7 cellular contexts compared by ENCODE assay signal in genomic region chr19:2610637-2611482, GRCh38.
A peak's percentile ranks its signal among the peaks of the same experiment; 100 is the strongest.
DNase-seq lines count a peak whose midpoint lies in the region; ATAC-seq, FAIRE-seq and TF ChIP-seq lines count a peak whose summit lies in the region.

No MANE protein-coding gene starts in this region.

- no peak overlapping the region for H2AK5ac ChIP-seq in H1 (ENCODE audit: low read depth, low read length)

- peak overlapping the region; percentile 56 for H3K4me3 Mint-ChIP-seq in mesothelial cell of epicardium

- H4K20me1 ChIP-seq in H1 (replicated peaks in 1 of 2; ENCODE audit: control insufficient read depth in 1 of 2, insufficient read depth in 2 of 2, low read length in 2 of 2), result peaks cover 0 to 2% of the 10 kb centered on the region in 2 experiments

- TF ChIP-seq CTCF in GM10266 (IDR thresholded peaks at IDR 0.05; ENCODE audit: control insufficient read depth, insufficient read depth, low read depth, missing control alignments), result peak; percentile 98
- TF ChIP-seq CTCF in H1 (IDR thresholded peaks at IDR 0.05; ENCODE audit: control extremely low read depth in 1 of 3, insufficient read depth in 1 of 3, low read depth in 1 of 3, low read length in 3 of 3), result peak; percentile 90 to 98 (median 96)
- peak; percentile 98 for TF ChIP-seq CTCF in mesothelial cell of epicardium (IDR thresholded peaks at IDR 0.05; ENCODE audit: unreplicated experiment)

- H3K27me3 ChIP-seq in H1 (replicated peaks in 1 of 4; ENCODE audit: control insufficient read depth in 3 of 4, extremely low read depth in 1 of 4, insufficient read depth in 3 of 4, low read length in 3 of 4), result peaks cover 0 to 9% (median 2%) of the 10 kb centered on the region in 4 experiments; a peak in 1 of 7 replicates

- peak; percentile 98 to 99 for TF ChIP-seq RAD21 in H1 (IDR thresholded peaks at IDR 0.05 in 1 of 2, conservative IDR thresholded peaks at IDR 0.05 in 1 of 2; ENCODE audit: low read depth in 2 of 2, low read length in 2 of 2)

- H4K8ac ChIP-seq in H1 (ENCODE audit: extremely low read depth, insufficient read depth, low read length), result 0 out of 2 replicates have a peak overlapping the region, but pooled peaks have one; percentile 87

- 25% methylated on average over 35 of the region's 46 CpGs; no CpG with 5 or more reads in 1 of the 2 experiments for WGBS in H1 (ENCODE audit: extremely low coverage in 1 of 2, insufficient coverage in 1 of 2, insufficient read length in 1 of 2, insufficient replicate concordance in 2 of 2, low coverage in 1 of 2, low lambda C conversion rate in 2 of 2, missing lambda C conversion rate in 1 of 2), 2 experiments

- H3K9me3 Mint-ChIP-seq in mesothelial cell of epicardium, result no peaks in the 10 kb centered on the region

- POLR2A ChIA-PET in H1 (lab: Charles Lee; ENCODE audit: partially characterized antibody), result interaction anchor here (0.5 to 12.5 kb wide), 9 partner anchors 8 to 550 kb away, joined by 3 to 135 read pairs (median 4); partner anchors contain the start of gene GADD45B

- no peak overlapping the region for H2BK120ac ChIP-seq in H1 (replicated peaks; ENCODE audit: low read depth, low read length)

- peak overlapping the region; percentile 7 to 86; a peak in 3 of 4 replicates for H3K4me2 ChIP-seq in H1 (ENCODE audit: insufficient read depth in 1 of 2, low read depth in 2 of 2, low read length in 2 of 2)

- H3K9ac ChIP-seq in H1 (replicated peaks in 1 of 4; ENCODE audit: extremely low read depth in 1 of 4, low read depth in 3 of 4, low read length in 3 of 4), result no peak overlapping the region

- DNase-seq in GM10266 (ENCODE audit: extremely low spot score) (no peak), NCI-H526 treated with DMSO at 0.1 percent for 48 hours (lab: John Stamatoyannopoulos, UW) (peak; percentile 15), H1 (ENCODE audit: low read depth in 1 of 2, low spot score in 2 of 2) (peak; percentile 80 to 98), mesothelial cell of epicardium (ENCODE audit: low spot score in 2 of 2, unreplicated experiment in 2 of 2) (peak; percentile 84 to 98)
- DNase-seq in activated CD8-positive, alpha-beta memory T cell treated with anti-CD3 and anti-CD28 coated beads for 48 hours (ENCODE audit: low read depth in 2 of 3, low spot score in 2 of 3), result peak; percentile 66 to 89 (median 88)
- peak; percentile 88 for DNase-seq in stimulated activated CD8-positive, alpha-beta memory T cell treated with anti-CD3 and anti-CD28 coated beads, Interleukin-15, amount 100 ng/mL, for 1 hour (ENCODE audit: low read depth)

- H3K36me3 ChIP-seq in H1 (ENCODE audit: control insufficient read depth in 2 of 4, insufficient read depth in 4 of 4, low read length in 3 of 4), result no peaks in the 10 kb centered on the region

- no peak for TF ChIP-seq POLR2A in H1 (IDR thresholded peaks at IDR 0.05; ENCODE audit: control extremely low read depth in 1 of 2, low read depth in 2 of 2, low read length in 2 of 2)

- no peaks in the 10 kb centered on the region for H3K36me3 Mint-ChIP-seq in mesothelial cell of epicardium

- H2BK20ac ChIP-seq in H1 (ENCODE audit: low read length), result no peak overlapping the region

- 0 out of 3 replicates have a peak, but pooled peaks of 1 of the 2 experiments have one; percentile 10 for TF ChIP-seq EP300 in H1 (IDR thresholded peaks at IDR 0.05; ENCODE audit: borderline replicate concordance in 1 of 2, low read depth in 2 of 2, low read length in 2 of 2)

- H3K23ac ChIP-seq in H1 (ENCODE audit: insufficient read length), result no peak overlapping the region

- peak; percentile 55 for FAIRE-seq in H1 (lab: Jason Lieb, UNC)

- peak overlapping the region in 3 of 4 experiments; percentile 32 to 55 (median 37); a peak in 6 of 8 replicates for H3K4me3 ChIP-seq in H1 (ENCODE audit: extremely low read depth in 1 of 4, insufficient read depth in 2 of 4, low read depth in 3 of 4, low read length in 4 of 4)

- peaks cover 2% of the 10 kb centered on the region for H3K27me3 Mint-ChIP-seq in mesothelial cell of epicardium (ENCODE audit: low read depth)

- H3K4ac ChIP-seq in H1 (replicated peaks; ENCODE audit: insufficient read length, low read depth, low read length), result no peak overlapping the region

- H3K4me1 ChIP-seq in H1 (replicated peaks in 1 of 4; ENCODE audit: control insufficient read depth in 3 of 4, insufficient read depth in 4 of 4, low read length in 3 of 4), result peaks cover 0 to 5% (median under 1%) of the 10 kb centered on the region in 4 experiments; a peak in 2 of 7 replicates

- H3K14ac ChIP-seq in H1 (ENCODE audit: insufficient read length), result no peak overlapping the region

- no peaks in the 10 kb centered on the region for H3K79me2 ChIP-seq in H1 (ENCODE audit: control insufficient read depth in 1 of 2, insufficient read depth in 2 of 2, low read length in 2 of 2)

- peaks cover 5 to 10% of the 10 kb centered on the region in 2 experiments; a peak in 3 of 4 replicates for H3K9me3 ChIP-seq in H1 (ENCODE audit: insufficient read depth in 2 of 2, low read depth in 1 of 2, low read length in 1 of 2)

- no peak overlapping the region; the same call in 1 of the 2 replicates for H2BK5ac ChIP-seq in H1 (ENCODE audit: low read depth, low read length)

- no peak overlapping the region for H2BK15ac ChIP-seq in H1 (ENCODE audit: low read length)

- H3K56ac ChIP-seq in H1 (replicated peaks; ENCODE audit: insufficient read length, low read depth, low read length), result no peak overlapping the region

- CTCF ChIA-PET in H1 (lab: Charles Lee; ENCODE audit: partially characterized antibody), result interaction anchor here (0.6 to 7.9 kb wide), 41 partner anchors 9 to 216 kb away, joined by 3 to 133 read pairs (median 5); partner anchors contain the start of genes GADD45B and LMNB2

- no peak overlapping the region; the same call in 1 of the 2 replicates for H3K18ac ChIP-seq in H1 (ENCODE audit: extremely low read depth, low read length)

- H3K23me2 ChIP-seq in H1 (ENCODE audit: low read depth, low read length), result no peaks in the 10 kb centered on the region; the same call in 1 of the 2 replicates

- no peaks in the 10 kb centered on the region for H3K79me1 ChIP-seq in H1 (ENCODE audit: low read depth, low read length)

- peaks cover 8% of the 10 kb centered on the region for H3K4me1 Mint-ChIP-seq in mesothelial cell of epicardium

- H2BK12ac ChIP-seq in H1 (ENCODE audit: low read depth, low read length), result no peak overlapping the region

- no peak overlapping the region for H4K91ac ChIP-seq in H1 (replicated peaks; ENCODE audit: insufficient read length, low read length)

- H3K27ac ChIP-seq in H1 (ENCODE audit: low read depth, low read length), result no peak overlapping the region

- ATAC-seq in HG03064 (IDR thresholded peaks at IDR 0.05; ENCODE audit: low read depth, unreplicated experiment), result peak; percentile 36

- peak overlapping the region; percentile 65 for H4K5ac ChIP-seq in H1 (ENCODE audit: insufficient read length, low read depth, low read length)

- peak overlapping the region; percentile 70; the same call in 1 of the 2 replicates for H2AFZ ChIP-seq in H1 (ENCODE audit: low read length)

- H3K27ac Mint-ChIP-seq in mesothelial cell of epicardium, result peak overlapping the region; percentile 90

TF ChIP-seq in H1, 55 proteins besides CTCF, POLR2A, EP300 and RAD21 (continues in another document):
- no peak for TF ChIP-seq CBX5 (IDR thresholded peaks at IDR 0.05; ENCODE audit: low read depth, low read length)
- TF ChIP-seq SIN3A (conservative IDR thresholded peaks at IDR 0.05 in 1 of 2, IDR thresholded peaks at IDR 0.05 in 1 of 2; ENCODE audit: low read depth in 1 of 2, low read length in 2 of 2), result peak in 1 of 2 experiments; percentile 62; a peak in 1 of 4 replicates
- no peak for TF ChIP-seq FOSL1 (IDR thresholded peaks at IDR 0.05; ENCODE audit: insufficient read depth, low read depth, low read length)
- TF ChIP-seq TAF1 (IDR thresholded peaks at IDR 0.05; ENCODE audit: low read depth, low read length), result no peak
- no peak for TF ChIP-seq BCL11A (IDR thresholded peaks at IDR 0.05; ENCODE audit: low read depth in 2 of 2, low read length in 2 of 2)
- TF ChIP-seq, protein P1, sequence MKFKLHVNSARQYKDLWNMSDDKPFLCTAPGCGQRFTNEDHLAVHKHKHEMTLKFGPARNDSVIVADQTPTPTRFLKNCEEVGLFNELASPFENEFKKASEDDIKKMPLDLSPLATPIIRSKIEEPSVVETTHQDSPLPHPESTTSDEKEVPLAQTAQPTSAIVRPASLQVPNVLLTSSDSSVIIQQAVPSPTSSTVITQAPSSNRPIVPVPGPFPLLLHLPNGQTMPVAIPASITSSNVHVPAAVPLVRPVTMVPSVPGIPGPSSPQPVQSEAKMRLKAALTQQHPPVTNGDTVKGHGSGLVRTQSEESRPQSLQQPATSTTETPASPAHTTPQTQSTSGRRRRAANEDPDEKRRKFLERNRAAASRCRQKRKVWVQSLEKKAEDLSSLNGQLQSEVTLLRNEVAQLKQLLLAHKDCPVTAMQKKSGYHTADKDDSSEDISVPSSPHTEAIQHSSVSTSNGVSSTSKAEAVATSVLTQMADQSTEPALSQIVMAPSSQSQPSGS (IDR thresholded peaks at IDR 0.05; ENCODE audit: low read length), result no peak
- no peak for TF ChIP-seq HDAC6 (IDR thresholded peaks at IDR 0.05; ENCODE audit: low read depth, low read length)
- no peak for TF ChIP-seq TEAD4 (IDR thresholded peaks at IDR 0.05; ENCODE audit: low read depth, low read length)
- TF ChIP-seq KDM1A (IDR thresholded peaks at IDR 0.05; ENCODE audit: borderline replicate concordance, low read length), result no peak
- TF ChIP-seq JUND (IDR thresholded peaks at IDR 0.05; ENCODE audit: low read length), result peak; percentile 36; the same call in 1 of the 2 replicates
- no peak for TF ChIP-seq TBP (IDR thresholded peaks at IDR 0.05; ENCODE audit: low read depth, low read length)
- no peak for TF ChIP-seq GTF2F1 (IDR thresholded peaks at IDR 0.05; ENCODE audit: borderline replicate concordance, low read depth, low read length)
- no peak for TF ChIP-seq SAP30 (IDR thresholded peaks at IDR 0.05; ENCODE audit: insufficient read depth, insufficient replicate concordance, low read length)
- TF ChIP-seq JUN (IDR thresholded peaks at IDR 0.05; ENCODE audit: low read depth, low read length), result no peak
- no peak for TF ChIP-seq BRCA1 (IDR thresholded peaks at IDR 0.05; ENCODE audit: low read depth, low read length)
- no peak for TF ChIP-seq ATF3 (IDR thresholded peaks at IDR 0.05; ENCODE audit: insufficient read depth, low read depth, low read length)
- TF ChIP-seq POU5F1 (IDR thresholded peaks at IDR 0.05; ENCODE audit: low read depth, low read length), result no peak
- no peak for TF ChIP-seq EZH2 (IDR thresholded peaks at IDR 0.05; ENCODE audit: low read depth, low read length, severe bottlenecking)
- TF ChIP-seq ASH2L (IDR thresholded peaks at IDR 0.05; ENCODE audit: low read length), result peak; percentile 32
- no peak for TF ChIP-seq KDM4A (IDR thresholded peaks at IDR 0.05; ENCODE audit: low read depth, low read length, severe bottlenecking)
- TF ChIP-seq SUZ12 (IDR thresholded peaks at IDR 0.05; ENCODE audit: low read length), result no peak
